21 cellular contexts compared by ENCODE assay signal in the genomic region with DNA sequence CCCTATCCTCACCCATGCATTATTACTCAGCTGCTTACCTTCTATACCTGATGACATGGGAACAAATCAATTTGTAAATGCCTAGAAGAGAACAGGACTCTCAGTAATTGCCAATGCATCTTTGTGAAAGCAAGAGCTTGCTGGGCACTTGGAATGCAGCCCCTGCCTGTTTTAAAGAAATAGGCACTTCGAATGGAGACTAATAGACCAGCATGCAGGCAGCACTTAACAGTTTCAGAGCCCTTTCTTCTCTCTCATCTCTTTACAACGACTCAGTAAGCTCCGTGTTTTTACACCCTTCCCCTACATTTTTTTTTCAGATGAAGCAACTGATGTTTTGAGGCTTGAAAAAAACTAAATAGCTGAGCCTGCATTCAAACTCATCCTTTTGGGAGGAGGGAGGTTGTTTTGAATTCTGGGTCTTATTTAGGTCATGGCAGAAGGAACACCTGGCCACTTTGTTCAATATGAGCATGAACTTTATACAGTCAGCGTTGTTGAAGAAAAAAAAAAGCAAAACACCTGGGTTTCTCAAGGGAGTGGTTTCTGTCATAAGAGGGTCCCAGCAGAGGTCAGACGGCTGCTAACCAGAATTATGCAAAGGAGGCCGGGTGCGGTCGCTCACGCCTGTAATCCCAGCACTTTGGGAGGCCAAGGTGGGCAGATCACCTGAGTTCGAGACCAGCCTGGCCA. TPM values are rescaled to one million over a fixed set of nuclear protein-coding genes. Genes with fewer than 3 reads are reported as not detected.
A peak's percentile ranks its signal among the peaks of the same experiment; 100 is the strongest.
DNase-seq lines count a peak whose midpoint lies in the region; ATAC-seq and TF ChIP-seq lines count a peak whose summit lies in the region.
"Had no signal": no experiment of that assay in that cellular context is flagged by ENCODE, and none has a peak within 500 bp of the region (broad histone marks: within the 10 kb centered on the region; RNA-seq: fewer than 3 reads in every experiment).

No MANE protein-coding gene starts in this region.

- H3K9ac ChIP-seq in Karpas-422 (ENCODE audit: low read length): no peak overlapping the region
- no peak overlapping the region for H3K9ac ChIP-seq in OCI-LY1 (ENCODE audit: low read length)
- H3K9ac ChIP-seq: SK-N-SH had no signal

- H3K36me3 ChIP-seq in Karpas-422 (ENCODE audit: insufficient read depth, low read length) (no peaks in the 10 kb centered on the region), OCI-LY1 (ENCODE audit: insufficient read depth, low read length) (no peaks in the 10 kb centered on the region)

- TF ChIP-seq CTCF in OCI-LY1 (IDR thresholded peaks at IDR 0.05; ENCODE audit: low read length): no peak

- H3K4me1 ChIP-seq in Karpas-422 (ENCODE audit: low read length) (peaks cover 30% of the 10 kb centered on the region), OCI-LY1 (ENCODE audit: insufficient read depth, low read length, severe bottlenecking) (peaks cover 11% of the 10 kb centered on the region)

- DNase-seq in Karpas-422 (peak; percentile 64), islet precursor cell (peak; percentile 63), dermis blood vessel endothelial cell (no peak), NCI-H524 (lab: John Stamatoyannopoulos, UW) (no peak), NCI-H2081 treated with DMSO at 0.1 percent for 48 hours (lab: John Stamatoyannopoulos, UW) (no peak)
- DNase-seq: C1 segment of cervical spinal cord; CD4-positive, alpha-beta memory T cell; COR-L47; DMS53; NCI-H1048; NCI-H1417 treated with DMSO at 0.1 percent for 48 hours; NCI-H1694 treated with DMSO at 0.1 percent for 48 hours; NCI-H2081; NCI-H446 treated with DMSO at 0.1 percent for 48 hours; NCI-H526 treated with DMSO at 0.1 percent for 48 hours; SK-N-SH; T-helper 17 cell had no signal

- peak overlapping the region; percentile 54 for H3K4me2 ChIP-seq in Karpas-422 (ENCODE audit: low read depth, low read length, poor library complexity, severe bottlenecking)
- H3K4me2 ChIP-seq in OCI-LY1 (ENCODE audit: low read length): peak overlapping the region; percentile 38; the same call in 1 of the 2 replicates
- H3K4me2 ChIP-seq: SK-N-SH had no signal

- no peaks in the 10 kb centered on the region for H3F3A ChIP-seq in OCI-LY1 (ENCODE audit: insufficient read depth, low read length)

- H3K9me2 ChIP-seq in Karpas-422 (replicated peaks; ENCODE audit: insufficient read depth, low read length) (no peaks in the 10 kb centered on the region), OCI-LY1 (ENCODE audit: low read depth, low read length) (no peaks in the 10 kb centered on the region)
- H3K9me2 ChIP-seq: SK-N-SH had no signal

- H3K9me3 ChIP-seq in Karpas-422 (ENCODE audit: low read length): no peaks in the 10 kb centered on the region
- H3K9me3 ChIP-seq in OCI-LY1 (ENCODE audit: low read length): peaks cover 3% of the 10 kb centered on the region; the same call in 1 of the 2 replicates
- H3K9me3 ChIP-seq: SK-N-SH had no signal

- H2AFZ ChIP-seq in Karpas-422 (ENCODE audit: low read length) (no peak overlapping the region), OCI-LY1 (ENCODE audit: low read length) (no peak overlapping the region)

- no peaks in the 10 kb centered on the region for H3K79me2 ChIP-seq in Karpas-422 (ENCODE audit: low read length)
- H3K79me2 ChIP-seq in OCI-LY1 (ENCODE audit: insufficient read depth, low read length): no peaks in the 10 kb centered on the region

- H4K20me1 ChIP-seq in Karpas-422 (ENCODE audit: insufficient read depth, low read depth, low read length) (no peaks in the 10 kb centered on the region), OCI-LY1 (ENCODE audit: insufficient read depth, low read length) (no peaks in the 10 kb centered on the region)

- ATAC-seq in HG02571 (IDR thresholded peaks at IDR 0.05; ENCODE audit: unreplicated experiment): no peak
- ATAC-seq: HepG2, K562, T-helper 17 cell had no signal

- peak overlapping the region; percentile 28; the same call in 1 of the 2 replicates for H3K4me3 ChIP-seq in Karpas-422 (ENCODE audit: low read length)
- H3K4me3 ChIP-seq in OCI-LY1 (ENCODE audit: low read depth, low read length, poor library complexity, severe bottlenecking): no peak overlapping the region
- H3K4me3 ChIP-seq: K562 had no signal

- H3K27me3 ChIP-seq in Karpas-422 (ENCODE audit: low read length) (no peaks in the 10 kb centered on the region), OCI-LY1 (ENCODE audit: insufficient read depth, low read length) (no peaks in the 10 kb centered on the region; the same call in 1 of the 2 replicates)

- H3K27ac ChIP-seq in Karpas-422 (ENCODE audit: low read length): no peak overlapping the region
- H3K27ac ChIP-seq in OCI-LY1 (ENCODE audit: low read depth, low read length, poor library complexity, severe bottlenecking): peak overlapping the region; percentile 56

RNA-seq across cellular contexts. Expression of gene WHRN, which starts 34.6 kb away (rescaled TPM):
- total RNA-seq in Karpas-422 (2014; rRNA removed; shearing (Covaris generic); ENCODE audit: low replicate concordance): 0.30 and 0.76 TPM in 2 replicates
- 0.09 and 0.17 TPM in 2 replicates for total RNA-seq in dermis blood vessel endothelial cell

RNA-seq across cellular contexts. Expression of gene ATP6V1G1, which starts 47.7 kb away (rescaled TPM):
- 113 and 165 TPM in 2 replicates for total RNA-seq in Karpas-422 (2014; rRNA removed; shearing (Covaris generic); ENCODE audit: low replicate concordance)
- total RNA-seq in dermis blood vessel endothelial cell: 119 and 176 TPM in 2 replicates

Comparison
In these comparisons a context has a peak if more than half of its experiments do, and no peak if none do; other contexts are left out.
1. DNase-seq: peak in Karpas-422 (single experiment) and islet precursor cell (single experiment); none in dermis blood vessel endothelial cell (single experiment), NCI-H524 (0 of 2) and NCI-H2081 treated with DMSO at 0.1 percent for 48 hours (single experiment).